Comparison of ENCODE assay signal across 1 cellular context in genomic region chr3:43181202-43181910, GRCh38.
TF ChIP-seq lines count a peak whose summit lies in the region.

No MANE protein-coding gene starts in this region.

TF ChIP-seq in HepG2, 621 proteins besides CTCF, POLR2A, EP300 and RAD21 (continued from another document):
- TF ChIP-seq NFRKB (IDR thresholded peaks at IDR 0.05) (no peak), MXD4 (CRISPR knock-in tag; IDR thresholded peaks at IDR 0.05) (no peak), KAT8 (CRISPR knock-in tag; IDR thresholded peaks at IDR 0.05) (no peak), PRPF4 (IDR thresholded peaks at IDR 0.05; ENCODE audit: low read depth, low read length, poor library complexity, severe bottlenecking) (no peak), ZNF143 (CRISPR knock-in tag; IDR thresholded peaks at IDR 0.05) (no peak), MAFK (conservative IDR thresholded peaks at IDR 0.05 in 1 of 2, IDR thresholded peaks at IDR 0.05 in 1 of 2; ENCODE audit: low read length in 2 of 2) (no peak; a peak in 1 of 4 replicates), DNMT3B (CRISPR knock-in tag; conservative IDR thresholded peaks at IDR 0.05) (no peak), ZBTB38 (CRISPR knock-in tag; IDR thresholded peaks at IDR 0.05) (no peak), KLF9 (CRISPR knock-in tag; IDR thresholded peaks at IDR 0.05; ENCODE audit: low read depth) (no peak), HOXA5 (CRISPR knock-in tag; IDR thresholded peaks at IDR 0.05) (no peak), MIER2 (CRISPR knock-in tag; IDR thresholded peaks at IDR 0.05) (no peak), ZNF597 (CRISPR knock-in tag; IDR thresholded peaks at IDR 0.05) (no peak), ZBTB26 (CRISPR knock-in tag; IDR thresholded peaks at IDR 0.05; ENCODE audit: borderline replicate concordance) (no peak)
